In genomic region chr21:42658320-42659105, GRCh38 we compare ENCODE assay signal across 2 cellular contexts.
TF ChIP-seq lines count a peak whose summit lies in the region.

No MANE protein-coding gene starts in this region.

TF ChIP-seq in GM23338, 12 proteins besides CTCF, POLR2A, EP300 and RAD21:
- TF ChIP-seq JUNB (IDR thresholded peaks at IDR 0.05; ENCODE audit: unreplicated experiment) (no peak), EZH2phosphoT487 (IDR thresholded peaks at IDR 0.05; ENCODE audit: unreplicated experiment) (no peak), ZNF331 (CRISPR knock-in tag; IDR thresholded peaks at IDR 0.05; ENCODE audit: low read depth) (no peak), STAT1 (IDR thresholded peaks at IDR 0.05; ENCODE audit: unreplicated experiment) (no peak), EZH2 (IDR thresholded peaks at IDR 0.05; ENCODE audit: low read depth, unreplicated experiment) (no peak), ETS1 (IDR thresholded peaks at IDR 0.05) (no peak)
- TF ChIP-seq, protein P1, sequence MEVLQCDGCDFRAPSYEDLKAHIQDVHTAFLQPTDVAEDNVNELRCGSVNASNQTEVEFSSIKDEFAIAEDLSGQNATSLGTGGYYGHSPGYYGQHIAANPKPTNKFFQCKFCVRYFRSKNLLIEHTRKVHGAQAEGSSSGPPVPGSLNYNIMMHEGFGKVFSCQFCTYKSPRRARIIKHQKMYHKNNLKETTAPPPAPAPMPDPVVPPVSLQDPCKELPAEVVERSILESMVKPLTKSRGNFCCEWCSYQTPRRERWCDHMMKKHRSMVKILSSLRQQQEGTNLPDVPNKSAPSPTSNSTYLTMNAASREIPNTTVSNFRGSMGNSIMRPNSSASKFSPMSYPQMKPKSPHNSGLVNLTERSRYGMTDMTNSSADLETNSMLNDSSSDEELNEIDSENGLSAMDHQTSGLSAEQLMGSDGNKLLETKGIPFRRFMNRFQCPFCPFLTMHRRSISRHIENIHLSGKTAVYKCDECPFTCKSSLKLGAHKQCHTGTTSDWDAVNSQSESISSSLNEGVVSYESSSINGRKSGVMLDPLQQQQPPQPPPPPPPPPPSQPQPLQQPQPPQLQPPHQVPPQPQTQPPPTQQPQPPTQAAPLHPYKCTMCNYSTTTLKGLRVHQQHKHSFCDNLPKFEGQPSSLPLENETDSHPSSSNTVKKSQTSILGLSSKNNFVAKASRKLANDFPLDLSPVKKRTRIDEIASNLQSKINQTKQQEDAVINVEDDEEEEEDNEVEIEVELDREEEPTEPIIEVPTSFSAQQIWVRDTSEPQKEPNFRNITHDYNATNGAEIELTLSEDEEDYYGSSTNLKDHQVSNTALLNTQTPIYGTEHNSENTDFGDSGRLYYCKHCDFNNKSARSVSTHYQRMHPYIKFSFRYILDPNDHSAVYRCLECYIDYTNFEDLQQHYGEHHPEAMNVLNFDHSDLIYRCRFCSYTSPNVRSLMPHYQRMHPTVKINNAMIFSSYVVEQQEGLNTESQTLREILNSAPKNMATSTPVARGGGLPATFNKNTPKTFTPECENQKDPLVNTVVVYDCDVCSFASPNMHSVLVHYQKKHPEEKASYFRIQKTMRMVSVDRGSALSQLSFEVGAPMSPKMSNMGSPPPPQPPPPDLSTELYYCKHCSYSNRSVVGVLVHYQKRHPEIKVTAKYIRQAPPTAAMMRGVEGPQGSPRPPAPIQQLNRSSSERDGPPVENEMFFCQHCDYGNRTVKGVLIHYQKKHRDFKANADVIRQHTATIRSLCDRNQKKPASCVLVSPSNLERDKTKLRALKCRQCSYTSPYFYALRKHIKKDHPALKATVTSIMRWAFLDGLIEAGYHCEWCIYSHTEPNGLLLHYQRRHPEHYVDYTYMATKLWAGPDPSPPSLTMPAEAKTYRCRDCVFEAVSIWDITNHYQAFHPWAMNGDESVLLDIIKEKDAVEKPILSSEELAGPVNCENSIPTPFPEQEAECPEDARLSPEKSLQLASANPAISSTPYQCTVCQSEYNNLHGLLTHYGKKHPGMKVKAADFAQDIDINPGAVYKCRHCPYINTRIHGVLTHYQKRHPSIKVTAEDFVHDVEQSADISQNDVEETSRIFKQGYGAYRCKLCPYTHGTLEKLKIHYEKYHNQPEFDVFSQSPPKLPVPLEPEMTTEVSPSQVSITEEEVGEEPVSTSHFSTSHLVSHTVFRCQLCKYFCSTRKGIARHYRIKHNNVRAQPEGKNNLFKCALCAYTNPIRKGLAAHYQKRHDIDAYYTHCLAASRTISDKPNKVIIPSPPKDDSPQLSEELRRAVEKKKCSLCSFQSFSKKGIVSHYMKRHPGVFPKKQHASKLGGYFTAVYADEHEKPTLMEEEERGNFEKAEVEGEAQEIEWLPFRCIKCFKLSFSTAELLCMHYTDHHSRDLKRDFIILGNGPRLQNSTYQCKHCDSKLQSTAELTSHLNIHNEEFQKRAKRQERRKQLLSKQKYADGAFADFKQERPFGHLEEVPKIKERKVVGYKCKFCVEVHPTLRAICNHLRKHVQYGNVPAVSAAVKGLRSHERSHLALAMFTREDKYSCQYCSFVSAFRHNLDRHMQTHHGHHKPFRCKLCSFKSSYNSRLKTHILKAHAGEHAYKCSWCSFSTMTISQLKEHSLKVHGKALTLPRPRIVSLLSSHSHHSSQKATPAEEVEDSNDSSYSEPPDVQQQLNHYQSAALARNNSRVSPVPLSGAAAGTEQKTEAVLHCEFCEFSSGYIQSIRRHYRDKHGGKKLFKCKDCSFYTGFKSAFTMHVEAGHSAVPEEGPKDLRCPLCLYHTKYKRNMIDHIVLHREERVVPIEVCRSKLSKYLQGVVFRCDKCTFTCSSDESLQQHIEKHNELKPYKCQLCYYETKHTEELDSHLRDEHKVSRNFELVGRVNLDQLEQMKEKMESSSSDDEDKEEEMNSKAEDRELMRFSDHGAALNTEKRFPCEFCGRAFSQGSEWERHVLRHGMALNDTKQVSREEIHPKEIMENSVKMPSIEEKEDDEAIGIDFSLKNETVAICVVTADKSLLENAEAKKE (CRISPR knock-in tag; IDR thresholded peaks at IDR 0.05): no peak
TF ChIP-seq in GM23338: peak in this region for 0.

TF ChIP-seq in GM12878, 131 proteins besides CTCF, POLR2A, EP300 and RAD21:
- no peak for TF ChIP-seq POLR2AphosphoS2 (IDR thresholded peaks at IDR 0.05; ENCODE audit: low read depth, low read length)
- TF ChIP-seq RUNX3 (IDR thresholded peaks at IDR 0.05; ENCODE audit: low read length): no peak
- no peak for TF ChIP-seq SMAD5 (IDR thresholded peaks at IDR 0.05; ENCODE audit: low read depth)
- TF ChIP-seq, protein P2, sequence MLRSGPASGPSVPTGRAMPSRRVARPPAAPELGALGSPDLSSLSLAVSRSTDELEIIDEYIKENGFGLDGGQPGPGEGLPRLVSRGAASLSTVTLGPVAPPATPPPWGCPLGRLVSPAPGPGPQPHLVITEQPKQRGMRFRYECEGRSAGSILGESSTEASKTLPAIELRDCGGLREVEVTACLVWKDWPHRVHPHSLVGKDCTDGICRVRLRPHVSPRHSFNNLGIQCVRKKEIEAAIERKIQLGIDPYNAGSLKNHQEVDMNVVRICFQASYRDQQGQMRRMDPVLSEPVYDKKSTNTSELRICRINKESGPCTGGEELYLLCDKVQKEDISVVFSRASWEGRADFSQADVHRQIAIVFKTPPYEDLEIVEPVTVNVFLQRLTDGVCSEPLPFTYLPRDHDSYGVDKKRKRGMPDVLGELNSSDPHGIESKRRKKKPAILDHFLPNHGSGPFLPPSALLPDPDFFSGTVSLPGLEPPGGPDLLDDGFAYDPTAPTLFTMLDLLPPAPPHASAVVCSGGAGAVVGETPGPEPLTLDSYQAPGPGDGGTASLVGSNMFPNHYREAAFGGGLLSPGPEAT (IDR thresholded peaks at IDR 0.05; ENCODE audit: low read depth): no peak
- no peak for TF ChIP-seq IRF4 (IDR thresholded peaks at IDR 0.05; ENCODE audit: low read depth, low read length)
- TF ChIP-seq CBX5 (IDR thresholded peaks at IDR 0.05; ENCODE audit: low read depth): no peak
- TF ChIP-seq ZBED1 (IDR thresholded peaks at IDR 0.05; ENCODE audit: borderline replicate concordance): no peak
- no peak for TF ChIP-seq PBX3 (IDR thresholded peaks at IDR 0.05; ENCODE audit: insufficient replicate concordance, low read depth, low read length)
- TF ChIP-seq EGR1 (IDR thresholded peaks at IDR 0.05; ENCODE audit: borderline replicate concordance in 1 of 2, low read depth in 2 of 2, low read length in 2 of 2): no peak
- no peak for TF ChIP-seq TBL1XR1 (IDR thresholded peaks at IDR 0.05; ENCODE audit: low read depth, low read length)
- no peak for TF ChIP-seq HDGF (IDR thresholded peaks at IDR 0.05)
- TF ChIP-seq KLF5 (IDR thresholded peaks at IDR 0.05; ENCODE audit: partially characterized antibody): no peak
- no peak for TF ChIP-seq RELA (IDR thresholded peaks at IDR 0.05; ENCODE audit: borderline replicate concordance, partially characterized antibody)
TF ChIP-seq in GM12878: peak in this region for 0.
